Comparison of ENCODE assay signal across 27 cellular contexts in genomic region chr9:107005201-107005600, GRCh38.
"Had no signal": no experiment of that assay in that cellular context is flagged by ENCODE, and none has a peak within 500 bp of the region (broad histone marks: within the 10 kb centered on the region; RNA-seq: fewer than 3 reads in every experiment).

No MANE protein-coding gene starts in this region.

- H3K4me1 Mint-ChIP-seq: memory B cell; naive thymus-derived CD8-positive, alpha-beta T cell; nephron had no signal

- H3K27ac Mint-ChIP-seq: memory B cell; nephron; neural progenitor cell; stimulated activated naive B cell treated with anti-CD40 and anti-IgM and Interleukin-4, amounts not matched to agents 10 μg/mL and 1 μg/mL and 100 μg/mL, for 72 hours had no signal

- H3K9me3 Mint-ChIP-seq: memory B cell had no signal

- H3K9me3 ChIP-seq: left ventricle myocardium inferior, ovary, prostate gland, suprapubic skin, thoracic aorta, tibial artery, upper lobe of right lung had no signal

- H3K27ac ChIP-seq: hepatocyte, left ventricle myocardium inferior, ovary, prostate gland, skin epidermis, stomach, suprapubic skin, thoracic aorta, tibial artery, upper lobe of right lung had no signal

- H3K4me3 ChIP-seq: hepatocyte, left ventricle myocardium inferior, lung, neural progenitor cell, ovary, prostate gland, skin epidermis, stomach, suprapubic skin, thoracic aorta, tibial artery, upper lobe of right lung had no signal

- H3K36me3 Mint-ChIP-seq: memory B cell; naive thymus-derived CD8-positive, alpha-beta T cell; stimulated activated naive B cell treated with anti-CD40 and anti-IgM and Interleukin-4, amounts not matched to agents 10 μg/mL and 1 μg/mL and 100 μg/mL, for 72 hours had no signal

- DNase-seq: islet precursor cell; left ventricle myocardium inferior; naive thymus-derived CD8-positive, alpha-beta T cell; ovary; posterior cingulate gyrus; retina; right cardiac atrium; stimulated activated CD4-positive, alpha-beta T cell treated with anti-CD3 and anti-CD28 coated beads, Interleukin-12 subunit alpha, Interleukin-12 subunit beta, amount 100 ng/mL, for 4 hours; stimulated activated CD4-positive, alpha-beta T cell treated with anti-CD3 and anti-CD28 coated beads, Interleukin-15, amount 100 ng/mL, for 24 hours; stimulated activated CD4-positive, alpha-beta T cell treated with anti-CD3 and anti-CD28 coated beads, Interleukin-2, amount 100 ng/mL, for 24 hours; stimulated activated CD4-positive, alpha-beta T cell treated with anti-CD3 and anti-CD28 coated beads, Interleukin-4, amount 100 ng/mL, for 1 hour; stimulated activated naive B cell treated with anti-CD40 and anti-IgM and Interleukin-4, amounts not matched to agents 10 μg/mL and 1 μg/mL and 100 μg/mL, for 72 hours; stimulated activated naive CD8-positive, alpha-beta T cell treated with anti-CD3 and anti-CD28 coated beads, Interleukin-15, Interleukin-2, amounts not matched to agents 100 U/mL and 50 U/mL, for 24 hours; stomach; tibial artery; trophoblast cell; upper lobe of right lung had no signal

- H3K4me1 ChIP-seq: prostate gland, stomach, suprapubic skin, tibial artery, upper lobe of right lung had no signal

- H2AFZ ChIP-seq: hepatocyte, neural progenitor cell had no signal

- H3K4me2 ChIP-seq: hepatocyte, neural progenitor cell had no signal

- H3K27me3 ChIP-seq: hepatocyte, neural progenitor cell, ovary, stomach, suprapubic skin, tibial artery, upper lobe of right lung had no signal

- H3K36me3 ChIP-seq: ovary had no signal

- H3K9ac ChIP-seq: neural progenitor cell had no signal

- ATAC-seq: naive thymus-derived CD8-positive, alpha-beta T cell; right cardiac atrium; sciatic nerve; stimulated activated naive B cell treated with anti-CD40 and anti-IgM and Interleukin-4, amounts not matched to agents 10 μg/mL and 1 μg/mL and 100 μg/mL, for 72 hours; stimulated activated naive CD8-positive, alpha-beta T cell treated with anti-CD3 and anti-CD28 coated beads, Interleukin-15, Interleukin-2, amounts not matched to agents 100 U/mL and 50 U/mL, for 24 hours; upper lobe of right lung had no signal

- H3K79me2 ChIP-seq: hepatocyte had no signal

- H3K4me3 Mint-ChIP-seq: memory B cell; naive thymus-derived CD8-positive, alpha-beta T cell; nephron; neural progenitor cell; stimulated activated naive B cell treated with anti-CD40 and anti-IgM and Interleukin-4, amounts not matched to agents 10 μg/mL and 1 μg/mL and 100 μg/mL, for 72 hours had no signal
